18 cellular contexts compared by ENCODE assay signal in genomic region chr5:21774791-21775190, GRCh38.
DNase-seq lines count a peak whose midpoint lies in the region; ATAC-seq, FAIRE-seq and TF ChIP-seq lines count a peak whose summit lies in the region.
"Had no signal": no experiment of that assay in that cellular context is flagged by ENCODE, and none has a peak within 500 bp of the region (broad histone marks: within the 10 kb centered on the region; RNA-seq: fewer than 3 reads in every experiment).

No MANE protein-coding gene starts in this region.

- intact Hi-C loops in A673 (cut with micrococcal nuclease; ENCODE audit: unreplicated experiment): no loop called here

- H3K27me3 ChIP-seq in A673 (replicated peaks; ENCODE audit: insufficient read depth, low read depth, low read length, poor library complexity) (no peaks in the 10 kb centered on the region), RWPE2 (ENCODE audit: insufficient read depth, poor library complexity, severe bottlenecking) (no peaks in the 10 kb centered on the region)
- H3K27me3 ChIP-seq in effector memory CD4-positive, alpha-beta T cell (replicated peaks; ENCODE audit: control insufficient read depth, insufficient read depth, low read length, poor library complexity, severe bottlenecking): no peaks in the 10 kb centered on the region
- H3K27me3 ChIP-seq: ascending aorta, sigmoid colon, upper lobe of right lung had no signal

- no peaks in the 10 kb centered on the region for H3K4me1 ChIP-seq in A673 (ENCODE audit: insufficient read depth, low read length, poor library complexity, severe bottlenecking)
- peaks cover 19% of the 10 kb centered on the region for H3K4me1 ChIP-seq in RWPE2 (ENCODE audit: insufficient read depth, poor library complexity, severe bottlenecking)
- no peaks in the 10 kb centered on the region for H3K4me1 ChIP-seq in effector memory CD4-positive, alpha-beta T cell (ENCODE audit: control insufficient read depth, insufficient read depth, low read length, poor library complexity, severe bottlenecking)
- H3K4me1 ChIP-seq: ascending aorta, sigmoid colon, upper lobe of right lung had no signal

- no peak for TF ChIP-seq POLR2A in GM12891 (IDR thresholded peaks at IDR 0.05; ENCODE audit: low read depth, low read length)

- TF ChIP-seq CTCF in A673 (conservative IDR thresholded peaks at IDR 0.05; ENCODE audit: low read depth, low read length) (no peak), RWPE2 (IDR thresholded peaks at IDR 0.05; ENCODE audit: poor library complexity, severe bottlenecking) (no peak), fibroblast of mammary gland (conservative IDR thresholded peaks at IDR 0.05; ENCODE audit: control insufficient read depth, insufficient read depth, low read depth, low read length) (no peak)

- CTCF ChIA-PET in A673 (lab: Charles Lee): no interaction called here

- BruUV-seq in A673 (replicated peaks; lab: Mats Ljungman, UMichigan): no TSS peak

- ATAC-seq in RWPE2 (ENCODE audit: low read depth): peak; percentile 97
- ATAC-seq: SK-N-SH treated with all-trans-retinoic acid at 6 μM for 48 hours, upper lobe of right lung had no signal

- H3K4me3 ChIP-seq in A673 (ENCODE audit: low read depth, low read length, poor library complexity, severe bottlenecking) (no peak overlapping the region), RWPE2 (ENCODE audit: severe bottlenecking) (no peak overlapping the region), fibroblast of mammary gland (ENCODE audit: control insufficient read depth, low read depth, low read length) (no peak overlapping the region)
- H3K4me3 ChIP-seq in effector memory CD4-positive, alpha-beta T cell (ENCODE audit: insufficient read depth, low read depth, low read length, poor library complexity, severe bottlenecking): no peak overlapping the region
- H3K4me3 ChIP-seq: ascending aorta, sigmoid colon, upper lobe of right lung had no signal

- no peaks in the 10 kb centered on the region for H3K36me3 ChIP-seq in A673 (ENCODE audit: insufficient read depth, low read length, poor library complexity, severe bottlenecking)
- H3K36me3 ChIP-seq in RWPE2 (ENCODE audit: low read depth): no peaks in the 10 kb centered on the region
- H3K36me3 ChIP-seq in effector memory CD4-positive, alpha-beta T cell (ENCODE audit: control insufficient read depth, insufficient read depth, low read length): no peaks in the 10 kb centered on the region
- H3K36me3 ChIP-seq: ascending aorta, sigmoid colon, upper lobe of right lung had no signal

- TF ChIP-seq RAD21 in Ishikawa (IDR thresholded peaks at IDR 0.05; ENCODE audit: low read depth): no peak

- FAIRE-seq in GM12891 (lab: Jason Lieb, UNC): no peak
- FAIRE-seq: kidney had no signal

- POLR2A ChIA-PET in A673 (lab: Charles Lee; ENCODE audit: low non-redundant PET): no interaction called here

- no peaks in the 10 kb centered on the region for H3K9me3 ChIP-seq in A673 (ENCODE audit: low read depth, low read length, poor library complexity, severe bottlenecking)
- H3K9me3 ChIP-seq in RWPE2 (ENCODE audit: severe bottlenecking): no peaks in the 10 kb centered on the region
- H3K9me3 ChIP-seq in effector memory CD4-positive, alpha-beta T cell (ENCODE audit: control insufficient read depth, low read length): no peaks in the 10 kb centered on the region
- H3K9me3 ChIP-seq: ascending aorta, sigmoid colon, upper lobe of right lung had no signal

- DNase-seq in A673 (ENCODE audit: low spot score) (peak; percentile 24), RWPE2 (ENCODE audit: low spot score) (no peak), fibroblast of mammary gland (ENCODE audit: low read depth) (peak; percentile 63), OCI-M2 (lab: John Stamatoyannopoulos, UW; ENCODE audit: unreplicated experiment) (no peak), NOMO-1 treated with dmso at 0.1 percent for 144 hours (lab: John Stamatoyannopoulos, UW; ENCODE audit: unreplicated experiment) (no peak), GM12891 (ENCODE audit: insufficient read length, low spot score) (no peak)
- no peak for DNase-seq in effector memory CD4-positive, alpha-beta T cell
- DNase-seq: activated gamma-delta T cell; H9; kidney; NCI-H2029 treated with DMSO at 0.1 percent for 48 hours; sigmoid colon; stimulated activated naive CD4-positive, alpha-beta T cell; upper lobe of right lung had no signal

- TF ChIP-seq EP300 in Ishikawa (IDR thresholded peaks at IDR 0.05; ENCODE audit: borderline replicate concordance): no peak

- H3K27ac ChIP-seq in A673 (ENCODE audit: low read depth, low read length, poor library complexity, severe bottlenecking) (no peak overlapping the region), RWPE2 (ENCODE audit: poor library complexity, severe bottlenecking) (peak overlapping the region; percentile 38)
- no peak overlapping the region for H3K27ac ChIP-seq in effector memory CD4-positive, alpha-beta T cell (ENCODE audit: insufficient read depth, low read length, poor library complexity, severe bottlenecking)
- H3K27ac ChIP-seq: ascending aorta, HL-60, sigmoid colon, upper lobe of right lung had no signal

TF ChIP-seq in Ishikawa, 13 proteins besides CTCF, POLR2A, EP300 and RAD21:
- TF ChIP-seq TEAD4 (IDR thresholded peaks at IDR 0.05) (no peak), NFIC (IDR thresholded peaks at IDR 0.05) (peak; percentile 47)

TF ChIP-seq in GM12891, 5 proteins besides CTCF, POLR2A, EP300 and RAD21:
- TF ChIP-seq TAF1 (IDR thresholded peaks at IDR 0.05; ENCODE audit: low read depth, low read length) (no peak), POLR2AphosphoS5 (IDR thresholded peaks at IDR 0.05; ENCODE audit: low read depth, low read length) (no peak), SPI1 (IDR thresholded peaks at IDR 0.05; ENCODE audit: low read depth, low read length) (no peak), PAX5 (IDR thresholded peaks at IDR 0.05; ENCODE audit: insufficient read depth, low read length, severe bottlenecking) (no peak), POU2F2 (IDR thresholded peaks at IDR 0.05; ENCODE audit: low read depth, low read length) (no peak)
TF ChIP-seq in GM12891: peak in this region for 0.

Comparison
In these comparisons a context has a peak if more than half of its experiments do, and no peak if none do; other contexts are left out.
1. DNase-seq: peak in A673 (single experiment) and fibroblast of mammary gland (single experiment); none in RWPE2 (single experiment), OCI-M2 (single experiment), NOMO-1 treated with dmso at 0.1 percent for 144 hours (single experiment), GM12891 (single experiment) and effector memory CD4-positive, alpha-beta T cell (0 of 3).